Comparison of ENCODE assay signal across 1 cellular context in the genomic region with DNA sequence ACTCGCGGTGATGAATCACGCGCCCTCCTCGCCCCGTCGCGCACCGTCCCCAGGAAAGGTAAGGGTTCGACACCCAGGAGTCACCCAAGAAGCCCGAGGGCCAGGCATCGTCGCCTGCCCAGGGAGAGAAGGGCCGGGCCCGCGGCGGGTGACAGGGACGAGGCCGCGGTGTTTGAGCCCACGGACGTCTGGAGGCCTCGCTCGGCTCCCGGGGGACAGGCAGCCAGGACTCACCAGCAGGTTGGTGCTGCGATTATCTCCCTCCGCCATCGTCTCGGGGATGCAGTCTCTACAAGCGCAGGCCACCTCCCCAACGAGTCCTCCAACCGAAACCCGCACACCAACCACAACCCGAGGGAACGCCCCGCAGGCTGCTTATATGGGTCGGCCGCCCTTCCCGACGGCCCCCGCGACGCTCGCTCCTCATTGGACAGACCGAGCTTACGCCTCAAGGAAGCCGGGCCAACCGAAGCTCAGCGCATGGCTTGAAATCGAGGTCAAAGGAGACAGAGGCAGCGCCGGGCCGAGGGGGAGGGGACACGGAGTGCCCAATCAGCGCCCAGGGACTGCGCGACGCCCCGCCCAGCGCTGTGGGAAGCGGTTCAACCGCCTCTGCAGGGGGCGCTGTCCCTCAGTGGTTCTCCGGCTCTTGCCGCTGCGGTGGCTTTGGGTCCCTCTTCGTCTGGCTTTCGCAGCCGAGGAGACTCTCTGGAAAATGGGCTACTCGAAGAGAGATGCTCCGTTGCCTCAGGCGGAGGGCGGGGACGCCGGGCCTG.
TF ChIP-seq lines count a peak whose summit lies in the region.

TSS of gene ARL6IP1 (minus strand) at position 353 of the 776 bp plus-strand sequence. CDS start at position 270, 83 bp downstream.

TF ChIP-seq in K562, 482 proteins besides CTCF, POLR2A, EP300 and RAD21 (continued from another document and continues in another):
- TF ChIP-seq ZBTB40 (IDR thresholded peaks at IDR 0.05): 0 out of 2 replicates have a peak, but pooled peaks have one; percentile 35
- TF ChIP-seq ZBTB40 (CRISPR knock-in tag; IDR thresholded peaks at IDR 0.05): no peak
- no peak for TF ChIP-seq ZNF197 (CRISPR knock-in tag; IDR thresholded peaks at IDR 0.05; ENCODE audit: low read depth)
- TF ChIP-seq, protein P1, sequence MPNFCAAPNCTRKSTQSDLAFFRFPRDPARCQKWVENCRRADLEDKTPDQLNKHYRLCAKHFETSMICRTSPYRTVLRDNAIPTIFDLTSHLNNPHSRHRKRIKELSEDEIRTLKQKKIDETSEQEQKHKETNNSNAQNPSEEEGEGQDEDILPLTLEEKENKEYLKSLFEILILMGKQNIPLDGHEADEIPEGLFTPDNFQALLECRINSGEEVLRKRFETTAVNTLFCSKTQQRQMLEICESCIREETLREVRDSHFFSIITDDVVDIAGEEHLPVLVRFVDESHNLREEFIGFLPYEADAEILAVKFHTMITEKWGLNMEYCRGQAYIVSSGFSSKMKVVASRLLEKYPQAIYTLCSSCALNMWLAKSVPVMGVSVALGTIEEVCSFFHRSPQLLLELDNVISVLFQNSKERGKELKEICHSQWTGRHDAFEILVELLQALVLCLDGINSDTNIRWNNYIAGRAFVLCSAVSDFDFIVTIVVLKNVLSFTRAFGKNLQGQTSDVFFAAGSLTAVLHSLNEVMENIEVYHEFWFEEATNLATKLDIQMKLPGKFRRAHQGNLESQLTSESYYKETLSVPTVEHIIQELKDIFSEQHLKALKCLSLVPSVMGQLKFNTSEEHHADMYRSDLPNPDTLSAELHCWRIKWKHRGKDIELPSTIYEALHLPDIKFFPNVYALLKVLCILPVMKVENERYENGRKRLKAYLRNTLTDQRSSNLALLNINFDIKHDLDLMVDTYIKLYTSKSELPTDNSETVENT (CRISPR knock-in tag; IDR thresholded peaks at IDR 0.05): peak; percentile 96
- no peak for TF ChIP-seq STAT6 (CRISPR knock-in tag; IDR thresholded peaks at IDR 0.05)
- TF ChIP-seq COPS2 (conservative IDR thresholded peaks at IDR 0.05): no peak
- TF ChIP-seq, protein P2, sequence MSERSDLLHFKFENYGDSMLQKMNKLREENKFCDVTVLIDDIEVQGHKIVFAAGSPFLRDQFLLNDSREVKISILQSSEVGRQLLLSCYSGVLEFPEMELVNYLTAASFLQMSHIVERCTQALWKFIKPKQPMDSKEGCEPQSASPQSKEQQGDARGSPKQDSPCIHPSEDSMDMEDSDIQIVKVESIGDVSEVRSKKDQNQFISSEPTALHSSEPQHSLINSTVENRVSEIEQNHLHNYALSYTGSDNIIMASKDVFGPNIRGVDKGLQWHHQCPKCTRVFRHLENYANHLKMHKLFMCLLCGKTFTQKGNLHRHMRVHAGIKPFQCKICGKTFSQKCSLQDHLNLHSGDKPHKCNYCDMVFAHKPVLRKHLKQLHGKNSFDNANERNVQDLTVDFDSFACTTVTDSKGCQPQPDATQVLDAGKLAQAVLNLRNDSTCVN (CRISPR knock-in tag; IDR thresholded peaks at IDR 0.05): no peak
- no peak for TF ChIP-seq MECOM (CRISPR knock-in tag; IDR thresholded peaks at IDR 0.05)
- TF ChIP-seq NFRKB (IDR thresholded peaks at IDR 0.05; ENCODE audit: low read depth): no peak
- peak; percentile 71; the same call in 1 of the 2 replicates for TF ChIP-seq HLTF (IDR thresholded peaks at IDR 0.05)
- no peak for TF ChIP-seq ZNF239 (CRISPR knock-in tag; IDR thresholded peaks at IDR 0.05)
- peak; percentile 67 for TF ChIP-seq CHD2 (IDR thresholded peaks at IDR 0.05; ENCODE audit: low read depth, low read length)
- 0 out of 2 replicates have a peak, but pooled peaks have one; percentile 65 for TF ChIP-seq ZSCAN29 (IDR thresholded peaks at IDR 0.05)
- TF ChIP-seq E4F1 (CRISPR knock-in tag; IDR thresholded peaks at IDR 0.05; ENCODE audit: borderline replicate concordance): no peak
- TF ChIP-seq IRF1 (CRISPR knock-in tag; IDR thresholded peaks at IDR 0.05; ENCODE audit: borderline replicate concordance): no peak
- peak; percentile 60 for TF ChIP-seq HCFC1 (IDR thresholded peaks at IDR 0.05; ENCODE audit: low read depth, low read length)
- TF ChIP-seq FOXA3 (CRISPR knock-in tag; conservative IDR thresholded peaks at IDR 0.05 in 1 of 2, IDR thresholded peaks at IDR 0.05 in 1 of 2): peak in 1 of 2 experiments; percentile 61; a peak in 2 of 4 replicates
- TF ChIP-seq ZNF133 (CRISPR knock-in tag; IDR thresholded peaks at IDR 0.05): no peak
- no peak for TF ChIP-seq ZNF282 (CRISPR knock-in tag; IDR thresholded peaks at IDR 0.05)
- TF ChIP-seq, protein P3, sequence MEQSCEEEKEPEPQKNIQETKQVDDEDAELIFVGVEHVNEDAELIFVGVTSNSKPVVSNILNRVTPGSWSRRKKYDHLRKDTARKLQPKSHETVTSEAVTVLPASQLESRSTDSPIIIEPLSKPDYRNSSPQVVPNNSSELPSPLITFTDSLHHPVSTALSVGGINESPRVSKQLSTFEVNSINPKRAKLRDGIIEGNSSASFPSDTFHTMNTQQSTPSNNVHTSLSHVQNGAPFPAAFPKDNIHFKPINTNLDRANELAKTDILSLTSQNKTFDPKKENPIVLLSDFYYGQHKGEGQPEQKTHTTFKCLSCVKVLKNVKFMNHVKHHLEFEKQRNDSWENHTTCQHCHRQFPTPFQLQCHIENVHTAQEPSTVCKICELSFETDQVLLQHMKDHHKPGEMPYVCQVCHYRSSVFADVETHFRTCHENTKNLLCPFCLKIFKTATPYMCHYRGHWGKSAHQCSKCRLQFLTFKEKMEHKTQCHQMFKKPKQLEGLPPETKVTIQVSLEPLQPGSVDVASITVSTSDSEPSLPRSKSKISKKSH (CRISPR knock-in tag; IDR thresholded peaks at IDR 0.05): no peak
- TF ChIP-seq ETV1 (tag; conservative IDR thresholded peaks at IDR 0.05; ENCODE audit: low read depth): no peak; the same call in 1 of the 2 replicates
- TF ChIP-seq, protein P4, sequence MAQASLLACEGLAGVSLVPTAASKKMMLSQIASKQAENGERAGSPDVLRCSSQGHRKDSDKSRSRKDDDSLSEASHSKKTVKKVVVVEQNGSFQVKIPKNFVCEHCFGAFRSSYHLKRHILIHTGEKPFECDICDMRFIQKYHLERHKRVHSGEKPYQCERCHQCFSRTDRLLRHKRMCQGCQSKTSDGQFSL (CRISPR knock-in tag; IDR thresholded peaks at IDR 0.05): no peak; the same call in none of the 2 replicates
- TF ChIP-seq, protein P4 (tag; IDR thresholded peaks at IDR 0.05): no peak
- TF ChIP-seq GABPB2 (CRISPR knock-in tag; conservative IDR thresholded peaks at IDR 0.05): no peak
- peak; percentile 77; the same call in 1 of the 2 replicates for TF ChIP-seq ZNF830 (CRISPR knock-in tag; IDR thresholded peaks at IDR 0.05)
- peak; percentile 89 for TF ChIP-seq TAF9B (IDR thresholded peaks at IDR 0.05; ENCODE audit: partially characterized antibody)
